ENCODE assay signal across 25 cellular contexts in the genomic region with DNA sequence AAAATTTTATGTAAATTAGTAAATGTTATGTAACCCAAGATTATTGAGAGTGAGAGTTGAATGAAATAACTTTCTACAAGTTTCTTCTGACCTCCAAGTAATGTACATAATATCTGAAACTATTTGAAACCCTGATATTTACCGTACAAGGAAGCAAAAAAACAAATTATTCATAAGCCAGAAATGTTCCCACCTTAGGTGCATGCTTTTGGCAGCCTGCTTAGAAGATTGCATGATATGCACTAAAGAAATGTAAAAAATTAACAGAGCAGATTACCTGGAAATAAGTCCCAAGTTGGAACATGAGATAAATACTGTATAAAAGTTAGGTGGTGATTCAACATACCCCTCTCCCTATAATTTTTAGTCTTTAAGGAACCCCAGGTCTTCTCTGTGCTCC.
A peak's percentile ranks its signal among the peaks of the same experiment; 100 is the strongest.
DNase-seq lines count a peak whose midpoint lies in the region; ATAC-seq, FAIRE-seq and TF ChIP-seq lines count a peak whose summit lies in the region.
"Had no signal": no experiment of that assay in that cellular context is flagged by ENCODE, and none has a peak within 500 bp of the region (broad histone marks: within the 10 kb centered on the region; RNA-seq: fewer than 3 reads in every experiment).

No MANE protein-coding gene starts in this region.

- no peak overlapping the region for H3K4ac ChIP-seq in neuronal stem cell (ENCODE audit: low read length)

- no peak overlapping the region for H3K9ac ChIP-seq in neuronal stem cell (ENCODE audit: low read depth, low read length, poor library complexity)
- H3K9ac ChIP-seq: BLaER1 treated with 17β-estradiol and CSF1 and Interleukin-3, amounts not matched to agents 10 nM and 100 nM had no signal

- peaks cover 14% of the 10 kb centered on the region; the same call in 2 of the 3 replicates for H3K4me1 Mint-ChIP-seq in GM23338
- peaks cover 19% of the 10 kb centered on the region for H3K4me1 Mint-ChIP-seq in activated T-cell treated with anti-CD3 and anti-CD28 coated beads, Interleukin-2, amount 50 U/mL, for 72 hours (ENCODE audit: low read depth)
- H3K4me1 Mint-ChIP-seq: B cell had no signal

- peak overlapping the region; percentile 21; the same call in 1 of the 2 replicates for H3K27ac Mint-ChIP-seq in GM23338
- H3K27ac Mint-ChIP-seq in activated T-cell treated with anti-CD3 and anti-CD28 coated beads, Interleukin-2, amount 50 U/mL, for 72 hours, result no peak overlapping the region
- H3K27ac Mint-ChIP-seq: B cell; CD4-positive, alpha-beta T cell; CD8-positive, alpha-beta T cell had no signal

- H3K9me2 ChIP-seq in GM23338 (ENCODE audit: insufficient read depth), result no peaks in the 10 kb centered on the region

- H3K9me3 Mint-ChIP-seq in GM23338, result no peaks in the 10 kb centered on the region
- no peaks in the 10 kb centered on the region for H3K9me3 Mint-ChIP-seq in activated T-cell treated with anti-CD3 and anti-CD28 coated beads, Interleukin-2, amount 50 U/mL, for 72 hours
- H3K9me3 Mint-ChIP-seq: CD4-positive, alpha-beta T cell; CD8-positive, alpha-beta T cell had no signal

- H2BK15ac ChIP-seq in neuronal stem cell (ENCODE audit: low read length), result no peak overlapping the region

- H3K4me1 ChIP-seq in GM23338 (ENCODE audit: insufficient read depth) (peaks cover 10% of the 10 kb centered on the region), neuronal stem cell (ENCODE audit: control insufficient read depth in 2 of 2, insufficient read depth in 1 of 2, low read depth in 1 of 2, low read length in 2 of 2) (no peaks in the 10 kb centered on the region)
- H3K4me1 ChIP-seq: Caco-2 had no signal

- no peak overlapping the region for H3K4me3 Mint-ChIP-seq in GM23338
- no peak overlapping the region for H3K4me3 Mint-ChIP-seq in activated T-cell treated with anti-CD3 and anti-CD28 coated beads, Interleukin-2, amount 50 U/mL, for 72 hours
- H3K4me3 Mint-ChIP-seq: B cell; CD4-positive, alpha-beta T cell; CD8-positive, alpha-beta T cell had no signal

- no peaks in the 10 kb centered on the region for H3K79me1 ChIP-seq in neuronal stem cell (ENCODE audit: low read depth, low read length)

- no peak overlapping the region for H3K14ac ChIP-seq in neuronal stem cell (ENCODE audit: low read length)

- H3K9me3 ChIP-seq in neuronal stem cell (replicated peaks in 1 of 2; ENCODE audit: control insufficient read depth in 2 of 2, insufficient read depth in 1 of 2, low read depth in 1 of 2, low read length in 2 of 2), result no peaks in the 10 kb centered on the region
- H3K9me3 ChIP-seq: BLaER1 treated with 17β-estradiol and CSF1 and Interleukin-3, amounts not matched to agents 10 nM and 100 nM; Caco-2 had no signal

- H3K79me2 ChIP-seq in GM23338 (replicated peaks; ENCODE audit: insufficient read depth), result no peaks in the 10 kb centered on the region

- whole genome bisulfite sequencing in neuronal stem cell (ENCODE audit: extremely low coverage in 2 of 2, insufficient read length in 2 of 2, insufficient replicate concordance in 1 of 2), 2 donors, result no CpG with 5 or more reads among the region's 1 CpG

- H3K4me3 ChIP-seq in GM23338, result no peak overlapping the region
- H3K4me3 ChIP-seq in neuronal stem cell (ENCODE audit: low read length in 2 of 2), result no peak overlapping the region
- H3K4me3 ChIP-seq in foreskin fibroblast (ENCODE audit: low read depth in 1 of 2, low read length in 2 of 2), result no peak overlapping the region
- H3K4me3 ChIP-seq: BLaER1 treated with 17β-estradiol and CSF1 and Interleukin-3, amounts not matched to agents 10 nM and 100 nM; GM12878 had no signal

- H3K27me3 Mint-ChIP-seq in GM23338 (ENCODE audit: insufficient read depth, low read depth, poor library complexity), result peaks cover 4% of the 10 kb centered on the region
- H3K27me3 Mint-ChIP-seq in activated T-cell treated with anti-CD3 and anti-CD28 coated beads, Interleukin-2, amount 50 U/mL, for 72 hours (ENCODE audit: low read depth), result no peaks in the 10 kb centered on the region
- H3K27me3 Mint-ChIP-seq: B cell; CD4-positive, alpha-beta T cell had no signal

- H3K36me3 Mint-ChIP-seq in GM23338 (ENCODE audit: low read depth), result no peaks in the 10 kb centered on the region
- no peaks in the 10 kb centered on the region for H3K36me3 Mint-ChIP-seq in activated T-cell treated with anti-CD3 and anti-CD28 coated beads, Interleukin-2, amount 50 U/mL, for 72 hours (ENCODE audit: insufficient read depth in 2 of 2)
- H3K36me3 Mint-ChIP-seq: CD8-positive, alpha-beta T cell had no signal

- H2AK5ac ChIP-seq in neuronal stem cell (ENCODE audit: low read depth, low read length), result no peak overlapping the region

- no peak overlapping the region for H2AFZ ChIP-seq in GM23338
- no peak overlapping the region for H2AFZ ChIP-seq in neuronal stem cell (ENCODE audit: low read length)

- H3K4me2 ChIP-seq in GM23338, result no peak overlapping the region
- peak overlapping the region; percentile 11 for H3K4me2 ChIP-seq in neuronal stem cell (ENCODE audit: insufficient read depth, low read length, poor library complexity, severe bottlenecking)
- H3K4me2 ChIP-seq: BLaER1 treated with 17β-estradiol and CSF1 and Interleukin-3, amounts not matched to agents 10 nM and 100 nM had no signal

- no peak overlapping the region for H2BK120ac ChIP-seq in neuronal stem cell (ENCODE audit: low read depth, low read length)

- peak; percentile 5 for FAIRE-seq in islet of Langerhans (lab: Jason Lieb, UNC)
- FAIRE-seq: GM12878, GM12892, GM18507 had no signal

- intact Hi-C loops in cardiac septum (cut with DNase I), result no loop called here

- no peak for ATAC-seq in GM23338
- ATAC-seq in activated T-cell treated with anti-CD3 and anti-CD28 coated beads, Interleukin-2, amount 50 U/mL, for 72 hours (replicated peaks in 1 of 2), result no peak
- ATAC-seq: CD8-positive, alpha-beta T cell; GM12878 had no signal

- no peak overlapping the region for H3K23ac ChIP-seq in neuronal stem cell (ENCODE audit: low read depth, low read length, poor library complexity)

- no peaks in the 10 kb centered on the region for H4K20me1 ChIP-seq in GM23338 (replicated peaks; ENCODE audit: insufficient read depth)
- H4K20me1 ChIP-seq: BLaER1 treated with 17β-estradiol and CSF1 and Interleukin-3, amounts not matched to agents 10 nM and 100 nM had no signal

- no peaks in the 10 kb centered on the region for H3F3A ChIP-seq in GM23338 (replicated peaks; ENCODE audit: low read depth)

- H3K27me3 ChIP-seq in GM23338 (ENCODE audit: insufficient read depth) (no peaks in the 10 kb centered on the region), neuronal stem cell (ENCODE audit: control insufficient read depth in 3 of 3, insufficient read depth in 3 of 3, low read depth in 1 of 3, low read length in 3 of 3) (no peaks in the 10 kb centered on the region)
- H3K27me3 ChIP-seq: BLaER1 treated with 17β-estradiol and CSF1 and Interleukin-3, amounts not matched to agents 10 nM and 100 nM had no signal

- no peak overlapping the region for H3K27ac ChIP-seq in GM23338 (ENCODE audit: low read depth)
- no peak overlapping the region for H3K27ac ChIP-seq in neuronal stem cell (replicated peaks; ENCODE audit: low read length)
- H3K27ac ChIP-seq: BLaER1 treated with 17β-estradiol and CSF1 and Interleukin-3, amounts not matched to agents 10 nM and 100 nM; C4-2B had no signal

- no peak overlapping the region for H3K18ac ChIP-seq in neuronal stem cell (ENCODE audit: low read length)

- no peak for DNase-seq in GM23338 (ENCODE audit: low spot score)
- DNase-seq in neuronal stem cell (ENCODE audit: low spot score), result no peak
- peak; percentile 64 for DNase-seq in renal cortical epithelial cell (ENCODE audit: low read depth)
- no peak for DNase-seq in Ammon's horn (ENCODE audit: low spot score)
- DNase-seq in cardiac septum (ENCODE audit: low spot score), result no peak
- no peak for DNase-seq in activated T-cell treated with anti-CD3 and anti-CD28 coated beads, Interleukin-2, amount 50 U/mL, for 72 hours
- DNase-seq in foreskin fibroblast, result no peak
- DNase-seq: 8988T; ACHN; Caco-2; Calu3; CD4-positive, alpha-beta T cell; CD8-positive, alpha-beta T cell; DMS 273 treated with DMSO at 0.1 percent for 48 hours; DMS79; DND-41; EL; GDM1 had no signal

- no peak overlapping the region for H2BK12ac ChIP-seq in neuronal stem cell (ENCODE audit: low read length)

- TF ChIP-seq CTCF in GM23338 (conservative IDR thresholded peaks at IDR 0.05; ENCODE audit: low read depth in 2 of 2), result no peak
- TF ChIP-seq CTCF in foreskin fibroblast (IDR thresholded peaks at IDR 0.05; ENCODE audit: low read depth, low read length), result no peak

- H2BK5ac ChIP-seq in neuronal stem cell (ENCODE audit: low read length), result no peak overlapping the region

- H3K36me3 ChIP-seq in GM23338 (ENCODE audit: insufficient read depth) (no peaks in the 10 kb centered on the region), neuronal stem cell (replicated peaks in 1 of 2; ENCODE audit: control insufficient read depth in 2 of 2, insufficient read depth in 2 of 2, low read length in 2 of 2) (no peaks in the 10 kb centered on the region)
- H3K36me3 ChIP-seq: BLaER1 treated with 17β-estradiol and CSF1 and Interleukin-3, amounts not matched to agents 10 nM and 100 nM had no signal

- no peak overlapping the region for H4K8ac ChIP-seq in neuronal stem cell (ENCODE audit: low read depth, low read length)

- no peak overlapping the region for H4K91ac ChIP-seq in neuronal stem cell (ENCODE audit: low read depth, low read length, poor library complexity)

TF ChIP-seq in GM23338, 12 proteins besides CTCF, POLR2A, EP300 and RAD21 (continues in another document):
- TF ChIP-seq STAT1 (IDR thresholded peaks at IDR 0.05; ENCODE audit: unreplicated experiment) (no peak), EZH2phosphoT487 (IDR thresholded peaks at IDR 0.05; ENCODE audit: unreplicated experiment) (no peak), JUNB (IDR thresholded peaks at IDR 0.05; ENCODE audit: unreplicated experiment) (no peak), CREB1 (CRISPR knock-in tag; IDR thresholded peaks at IDR 0.05; ENCODE audit: low read depth) (no peak), EZH2 (IDR thresholded peaks at IDR 0.05; ENCODE audit: low read depth, unreplicated experiment) (no peak), POLR2AphosphoS5 (IDR thresholded peaks at IDR 0.05; ENCODE audit: low read depth) (no peak), ZNF114 (CRISPR knock-in tag; IDR thresholded peaks at IDR 0.05) (no peak)
- TF ChIP-seq, protein P1, sequence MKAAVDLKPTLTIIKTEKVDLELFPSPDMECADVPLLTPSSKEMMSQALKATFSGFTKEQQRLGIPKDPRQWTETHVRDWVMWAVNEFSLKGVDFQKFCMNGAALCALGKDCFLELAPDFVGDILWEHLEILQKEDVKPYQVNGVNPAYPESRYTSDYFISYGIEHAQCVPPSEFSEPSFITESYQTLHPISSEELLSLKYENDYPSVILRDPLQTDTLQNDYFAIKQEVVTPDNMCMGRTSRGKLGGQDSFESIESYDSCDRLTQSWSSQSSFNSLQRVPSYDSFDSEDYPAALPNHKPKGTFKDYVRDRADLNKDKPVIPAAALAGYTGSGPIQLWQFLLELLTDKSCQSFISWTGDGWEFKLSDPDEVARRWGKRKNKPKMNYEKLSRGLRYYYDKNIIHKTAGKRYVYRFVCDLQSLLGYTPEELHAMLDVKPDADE (IDR thresholded peaks at IDR 0.05), result no peak
